1 cellular context compared by ENCODE assay signal in the genomic region with DNA sequence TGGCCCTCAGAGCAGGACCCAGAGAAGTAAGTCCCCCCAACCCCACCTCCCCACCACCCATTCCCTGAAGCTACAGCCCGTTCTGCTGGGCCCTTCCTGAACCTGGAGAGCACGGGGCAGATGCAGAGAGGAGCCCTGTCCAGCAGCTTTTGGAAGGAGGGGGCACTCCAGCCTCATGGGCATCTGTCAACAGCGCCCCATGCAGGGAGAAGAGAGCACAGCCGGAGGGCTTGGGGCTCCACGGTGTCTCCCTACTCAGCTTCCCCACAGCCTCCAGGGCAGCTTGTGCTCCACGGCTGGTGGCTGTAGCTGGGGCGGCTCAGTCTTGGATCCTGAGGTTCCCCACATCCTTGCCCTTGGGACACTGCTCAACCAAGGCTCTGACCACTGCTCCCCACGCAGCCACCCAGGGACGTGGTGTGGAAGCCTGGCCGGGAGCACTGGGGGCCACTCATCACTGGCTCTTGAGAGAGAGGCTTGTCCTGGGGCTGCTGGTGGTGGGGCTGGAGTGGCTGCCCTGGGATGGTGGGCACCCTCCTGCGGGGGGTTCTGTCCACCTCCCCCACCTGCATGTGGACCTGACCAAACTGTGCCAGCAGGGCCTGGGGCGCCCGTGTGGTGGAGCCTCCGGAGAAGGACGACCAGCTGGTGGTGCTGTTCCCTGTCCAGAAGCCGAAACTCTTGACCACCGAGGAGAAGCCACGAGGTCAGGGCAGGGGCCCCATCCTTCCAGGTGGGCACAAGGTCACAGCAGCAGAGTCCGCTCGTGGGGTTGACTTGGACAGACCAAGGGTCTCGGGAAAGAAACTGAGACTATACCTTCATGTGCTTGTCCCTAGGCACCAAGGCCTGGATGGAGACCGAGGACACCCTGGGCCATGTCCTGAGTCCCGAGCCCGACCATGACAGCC.
TF ChIP-seq lines count a peak whose summit lies in the region.

No MANE protein-coding gene starts in this region.

TF ChIP-seq in HEK293, 187 proteins besides CTCF, POLR2A, EP300 and RAD21 (continued from another document):
- TF ChIP-seq, protein P1, sequence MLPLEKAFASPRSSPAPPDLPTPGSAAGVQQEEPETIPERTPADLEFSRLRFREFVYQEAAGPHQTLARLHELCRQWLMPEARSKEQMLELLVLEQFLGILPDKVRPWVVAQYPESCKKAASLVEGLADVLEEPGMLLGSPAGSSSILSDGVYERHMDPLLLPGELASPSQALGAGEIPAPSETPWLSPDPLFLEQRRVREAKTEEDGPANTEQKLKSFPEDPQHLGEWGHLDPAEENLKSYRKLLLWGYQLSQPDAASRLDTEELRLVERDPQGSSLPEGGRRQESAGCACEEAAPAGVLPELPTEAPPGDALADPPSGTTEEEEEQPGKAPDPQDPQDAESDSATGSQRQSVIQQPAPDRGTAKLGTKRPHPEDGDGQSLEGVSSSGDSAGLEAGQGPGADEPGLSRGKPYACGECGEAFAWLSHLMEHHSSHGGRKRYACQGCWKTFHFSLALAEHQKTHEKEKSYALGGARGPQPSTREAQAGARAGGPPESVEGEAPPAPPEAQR (tag by site-specific recombination; IDR thresholded peaks at IDR 0.05), result no peak
- no peak for TF ChIP-seq ZNF114 (tag by site-specific recombination; IDR thresholded peaks at IDR 0.05)
